In genomic region chr1:198711837-198712236, GRCh38 we compare ENCODE assay signal across 24 cellular contexts.
A peak's percentile ranks its signal among the peaks of the same experiment; 100 is the strongest.
DNase-seq lines count a peak whose midpoint lies in the region; ATAC-seq, FAIRE-seq and TF ChIP-seq lines count a peak whose summit lies in the region.
"Had no signal": no experiment of that assay in that cellular context is flagged by ENCODE, and none has a peak within 500 bp of the region (broad histone marks: within the 10 kb centered on the region; RNA-seq: fewer than 3 reads in every experiment).

No MANE protein-coding gene starts in this region.

- no peak for FAIRE-seq in bronchial epithelial cell (lab: Jason Lieb, UNC)
- FAIRE-seq: A549 had no signal

- TF ChIP-seq CTCF in bronchial epithelial cell (IDR thresholded peaks at IDR 0.05; ENCODE audit: insufficient read depth, low read length, severe bottlenecking) (no peak), neutrophil (IDR thresholded peaks at IDR 0.05) (no peak)

- H3K9me3 ChIP-seq in neutrophil, result no peaks in the 10 kb centered on the region
- H3K9me3 ChIP-seq: A549, ascending aorta had no signal

- no peaks in the 10 kb centered on the region for H3K27me3 Mint-ChIP-seq in activated T-cell treated with anti-CD3 and anti-CD28 coated beads, Interleukin-2, amount 50 U/mL, for 72 hours (ENCODE audit: low read depth)
- H3K27me3 Mint-ChIP-seq: dendritic cell treated with granulocyte-macrophage colony-stimulating factor and Interleukin-4, amounts not matched to agents 40 ng/mL and 50 ng/mL, for 4 days; naive thymus-derived CD8-positive, alpha-beta T cell; stimulated activated naive CD8-positive, alpha-beta T cell treated with anti-CD3 and anti-CD28 coated beads, Interleukin-15, amount 100 ng/mL, for 72 hours had no signal

- no peak overlapping the region for H3K4me3 Mint-ChIP-seq in activated T-cell treated with anti-CD3 and anti-CD28 coated beads, Interleukin-2, amount 50 U/mL, for 72 hours
- H3K4me3 Mint-ChIP-seq: dendritic cell treated with granulocyte-macrophage colony-stimulating factor and Interleukin-4, amounts not matched to agents 40 ng/mL and 50 ng/mL, for 4 days; mesothelial cell of epicardium; naive thymus-derived CD8-positive, alpha-beta T cell; stimulated activated naive CD8-positive, alpha-beta T cell treated with anti-CD3 and anti-CD28 coated beads, Interleukin-15, amount 100 ng/mL, for 72 hours had no signal

- H3K36me3 ChIP-seq in bronchial epithelial cell (ENCODE audit: control insufficient read depth, insufficient read depth, low read length) (no peaks in the 10 kb centered on the region), neutrophil (peaks cover 100% of the 10 kb centered on the region)
- H3K36me3 ChIP-seq: ascending aorta had no signal

- H3K9me3 Mint-ChIP-seq in activated T-cell treated with anti-CD3 and anti-CD28 coated beads, Interleukin-2, amount 50 U/mL, for 72 hours, result no peaks in the 10 kb centered on the region
- H3K9me3 Mint-ChIP-seq: activated naive CD4-positive, alpha-beta T cell treated with anti-CD3 and anti-CD28 coated beads, Interleukin-2, amount 50 U/mL, for 72 hours; dendritic cell treated with granulocyte-macrophage colony-stimulating factor and Interleukin-4, amounts not matched to agents 40 ng/mL and 50 ng/mL, for 4 days; mesothelial cell of epicardium; naive thymus-derived CD8-positive, alpha-beta T cell; stimulated activated naive CD8-positive, alpha-beta T cell treated with anti-CD3 and anti-CD28 coated beads, Interleukin-15, amount 100 ng/mL, for 72 hours had no signal

- H3K4me3 ChIP-seq in bronchial epithelial cell (ENCODE audit: low read depth, low read length) (no peak overlapping the region), neutrophil (ENCODE audit: low read depth in 1 of 2, low read length in 1 of 2) (no peak overlapping the region)
- H3K4me3 ChIP-seq: A549, ascending aorta, SK-N-MC had no signal

- peaks cover 5 to 6% of the 10 kb centered on the region in 2 experiments for H3K4me1 ChIP-seq in neutrophil (ENCODE audit: control insufficient read depth in 1 of 2, insufficient read depth in 1 of 2, low read depth in 1 of 2, low read length in 1 of 2)
- H3K4me1 ChIP-seq: A549, ascending aorta had no signal

- peak overlapping the region; percentile 49 for H3K27ac ChIP-seq in neutrophil
- H3K27ac ChIP-seq: A549, ascending aorta, KMS-11, SK-N-MC had no signal

- ATAC-seq in activated T-cell treated with anti-CD3 and anti-CD28 coated beads, Interleukin-2, amount 50 U/mL, for 72 hours (replicated peaks in 1 of 2), result no peak
- ATAC-seq: A549; activated naive CD4-positive, alpha-beta T cell treated with anti-CD3 and anti-CD28 coated beads, Interleukin-2, amount 50 U/mL, for 72 hours; left ventricle myocardium superior; naive thymus-derived CD8-positive, alpha-beta T cell; stimulated activated naive CD8-positive, alpha-beta T cell treated with anti-CD3 and anti-CD28 coated beads, Interleukin-15, amount 100 ng/mL, for 72 hours had no signal

- DNase-seq in activated T-cell treated with anti-CD3 and anti-CD28 coated beads, Interleukin-2, amount 50 U/mL, for 72 hours, result no peak
- DNase-seq in activated T-cell treated with anti-CD3 and anti-CD28 coated beads for 4 hours (no peak), NCI-H226 (peak; percentile 9), bronchial epithelial cell (ENCODE audit: low read depth) (peak; percentile 68), ureter (ENCODE audit: low spot score) (no peak), C1 segment of cervical spinal cord (lab: John Stamatoyannopoulos, UW) (no peak)
- no peak for DNase-seq in stimulated activated CD4-positive, alpha-beta T cell treated with anti-CD3 and anti-CD28 coated beads, Interleukin-12 subunit alpha, Interleukin-12 subunit beta, amount 100 ng/mL, for 4 hours
- DNase-seq: Calu3; central memory CD4-positive, alpha-beta T cell; islet precursor cell; left ventricle myocardium superior; naive thymus-derived CD8-positive, alpha-beta T cell; NCI-H1436 treated with DMSO at 0.1 percent for 48 hours; NCI-H446 treated with DMSO at 0.1 percent for 48 hours; stimulated activated naive CD8-positive, alpha-beta T cell treated with anti-CD3 and anti-CD28 coated beads, Interleukin-15, amount 100 ng/mL, for 72 hours; T-helper 2 cell had no signal

- H3K27me3 ChIP-seq in bronchial epithelial cell (ENCODE audit: control insufficient read depth, insufficient read depth, low read length), result no peaks in the 10 kb centered on the region
- no peaks in the 10 kb centered on the region for H3K27me3 ChIP-seq in neutrophil
- H3K27me3 ChIP-seq: ascending aorta had no signal

- H3K27ac Mint-ChIP-seq in activated T-cell treated with anti-CD3 and anti-CD28 coated beads, Interleukin-2, amount 50 U/mL, for 72 hours, result peak overlapping the region; percentile 61
- H3K27ac Mint-ChIP-seq: dendritic cell treated with granulocyte-macrophage colony-stimulating factor and Interleukin-4, amounts not matched to agents 40 ng/mL and 50 ng/mL, for 4 days; mesothelial cell of epicardium had no signal

- peaks cover 18 to 63% of the 10 kb centered on the region in 2 donors for H3K36me3 Mint-ChIP-seq in activated T-cell treated with anti-CD3 and anti-CD28 coated beads, Interleukin-2, amount 50 U/mL, for 72 hours (ENCODE audit: insufficient read depth in 2 of 2)
- H3K36me3 Mint-ChIP-seq: mesothelial cell of epicardium had no signal

- H3K4me1 Mint-ChIP-seq in activated T-cell treated with anti-CD3 and anti-CD28 coated beads, Interleukin-2, amount 50 U/mL, for 72 hours (ENCODE audit: low read depth), result peaks cover 50% of the 10 kb centered on the region
- H3K4me1 Mint-ChIP-seq: mesothelial cell of epicardium had no signal

Comparison
In these comparisons a context has a peak if more than half of its experiments do, and no peak if none do; other contexts are left out.
1. DNase-seq: peak in NCI-H226 (single experiment) and bronchial epithelial cell (single experiment); none in activated T-cell treated with anti-CD3 and anti-CD28 coated beads, Interleukin-2, amount 50 U/mL, for 72 hours (0 of 2), activated T-cell treated with anti-CD3 and anti-CD28 coated beads for 4 hours (single experiment), ureter (single experiment), C1 segment of cervical spinal cord (0 of 14) and stimulated activated CD4-positive, alpha-beta T cell treated with anti-CD3 and anti-CD28 coated beads, Interleukin-12 subunit alpha, Interleukin-12 subunit beta, amount 100 ng/mL, for 4 hours (single experiment).